ENCODE assay signal across 21 cellular contexts in the genomic region with DNA sequence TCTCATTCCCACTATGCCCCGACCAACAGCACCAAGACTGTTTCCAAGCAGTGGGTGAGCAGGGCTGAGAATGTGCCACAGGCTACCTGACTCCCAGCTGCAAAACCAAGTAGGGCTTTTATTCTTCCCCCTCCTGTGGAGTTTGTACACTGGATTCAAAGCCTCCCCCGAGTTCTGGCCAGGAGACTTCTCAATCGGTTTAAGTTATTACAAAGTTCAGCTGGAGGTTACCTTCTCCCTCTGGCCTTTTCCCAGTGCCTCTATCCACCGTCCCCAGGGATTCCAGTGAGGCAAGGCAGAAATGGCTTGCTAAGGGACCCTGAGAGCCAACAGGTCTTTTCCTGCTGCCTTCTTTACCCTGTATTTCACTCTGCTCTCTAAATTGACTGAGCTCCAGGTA.
DNase-seq lines count a peak whose midpoint lies in the region; ATAC-seq and TF ChIP-seq lines count a peak whose summit lies in the region.
"Had no signal": no experiment of that assay in that cellular context is flagged by ENCODE, and none has a peak within 500 bp of the region (broad histone marks: within the 10 kb centered on the region; RNA-seq: fewer than 3 reads in every experiment).

No MANE protein-coding gene starts in this region.

- no peak overlapping the region for H3K9ac ChIP-seq in trophoblast cell (ENCODE audit: low read length)
- H3K9ac ChIP-seq: KMS-11 had no signal

- peak overlapping the region; percentile 43 for H4K8ac ChIP-seq in trophoblast cell (ENCODE audit: low read depth, low read length)

- H3K23ac ChIP-seq in trophoblast cell (ENCODE audit: low read length), result no peak overlapping the region

- peaks cover 6% of the 10 kb centered on the region for H3K79me1 ChIP-seq in trophoblast cell (ENCODE audit: low read length)

- no peaks in the 10 kb centered on the region for H3K79me2 ChIP-seq in trophoblast cell (ENCODE audit: control insufficient read depth, insufficient read depth, low read length, poor library complexity)

- no CpG with 5 or more reads among the region's 4 CpGs for WGBS in trophoblast cell (ENCODE audit: extremely low coverage, insufficient coverage, insufficient read length)

- DNase-seq in DMS 273 (lab: John Stamatoyannopoulos, UW; ENCODE audit: unreplicated experiment) (peak; percentile 77), DMS 273 treated with DMSO at 0.1 percent for 48 hours (lab: John Stamatoyannopoulos, UW) (no peak), NCI-H2171 treated with DMSO at 0.1 percent for 48 hours (lab: John Stamatoyannopoulos, UW) (peak; percentile 75), WERI-Rb-1 (peak; percentile 77), trophoblast cell (no peak), ureter (ENCODE audit: low spot score) (no peak), activated gamma-delta T cell treated with Interleukin-2 at 50 U/mL for 16 hours (no peak)
- DNase-seq: AML-193, DMS79 treated with DMSO at 0.1 percent for 48 hours, GOT3, HCEC 1CT, IMR-90, NCI-H146, NCI-H2029 treated with DMSO at 0.1 percent for 48 hours, NCI-H510A, NCI-H748 treated with DMSO at 0.1 percent for 48 hours, Peyer's patch had no signal

- no peak overlapping the region for H2AFZ ChIP-seq in trophoblast cell (ENCODE audit: insufficient read depth, low read length, poor library complexity)

- no peak overlapping the region for H3K4me2 ChIP-seq in trophoblast cell (ENCODE audit: low read length)
- H3K4me2 ChIP-seq: KMS-11 had no signal

- H3K27me3 ChIP-seq in WERI-Rb-1 (ENCODE audit: insufficient read depth, low read depth, severe bottlenecking) (no peaks in the 10 kb centered on the region), trophoblast cell (ENCODE audit: insufficient read depth, low read length) (no peaks in the 10 kb centered on the region)
- H3K27me3 ChIP-seq: Peyer's patch, SJSA1 had no signal

- H4K91ac ChIP-seq in trophoblast cell (ENCODE audit: low read depth, low read length), result peak overlapping the region; percentile 65

- peak overlapping the region; percentile 4 for H3K4me3 ChIP-seq in WERI-Rb-1 (ENCODE audit: low read depth, low read length)
- H3K4me3 ChIP-seq in trophoblast cell (ENCODE audit: low read depth, low read length), result no peak overlapping the region
- H3K4me3 ChIP-seq: Peyer's patch, SJSA1 had no signal

- peaks cover 8 to 9% of the 10 kb centered on the region in 2 experiments for H3K4me1 ChIP-seq in trophoblast cell (ENCODE audit: control insufficient read depth in 1 of 2, insufficient read depth in 2 of 2, low read length in 2 of 2)
- H3K4me1 ChIP-seq: Peyer's patch, SJSA1 had no signal

- H3K14ac ChIP-seq in trophoblast cell (ENCODE audit: low read length), result no peak overlapping the region

- peak overlapping the region; percentile 59 for H2BK12ac ChIP-seq in trophoblast cell (ENCODE audit: low read length)

- H4K12ac ChIP-seq in trophoblast cell (ENCODE audit: low read depth, low read length), result no peak overlapping the region

- no peak for TF ChIP-seq CTCF in WERI-Rb-1 (IDR thresholded peaks at IDR 0.05; ENCODE audit: low read depth, low read length)

- no peaks in the 10 kb centered on the region for H3K9me3 ChIP-seq in WERI-Rb-1 (ENCODE audit: severe bottlenecking)
- no peaks in the 10 kb centered on the region for H3K9me3 ChIP-seq in trophoblast cell (ENCODE audit: insufficient read depth, low read depth, low read length)
- H3K9me3 ChIP-seq: Peyer's patch, SJSA1 had no signal

- no peak overlapping the region for H2AK5ac ChIP-seq in trophoblast cell (ENCODE audit: low read length)

- H2BK120ac ChIP-seq in trophoblast cell (ENCODE audit: insufficient read depth, low read length, poor library complexity), result peak overlapping the region; percentile 54

- H3K4ac ChIP-seq in trophoblast cell (ENCODE audit: low read depth, low read length), result peak overlapping the region; percentile 22

- H2BK5ac ChIP-seq in trophoblast cell (ENCODE audit: low read depth, low read length, poor library complexity), result peak overlapping the region; percentile 32

- H3K27ac ChIP-seq in WERI-Rb-1, result peak overlapping the region; percentile 79
- peak overlapping the region; percentile 43 for H3K27ac ChIP-seq in trophoblast cell (ENCODE audit: low read depth, low read length)
- H3K27ac ChIP-seq: 22Rv1, KMS-11, Peyer's patch, SJSA1 had no signal

- peak overlapping the region; percentile 18 for H3K18ac ChIP-seq in trophoblast cell (ENCODE audit: low read length)

- no peak for ATAC-seq in GM21390 (IDR thresholded peaks at IDR 0.05; ENCODE audit: unreplicated experiment)

- H3K36me3 ChIP-seq in WERI-Rb-1, result no peaks in the 10 kb centered on the region
- no peaks in the 10 kb centered on the region for H3K36me3 ChIP-seq in trophoblast cell (ENCODE audit: control insufficient read depth in 1 of 2, insufficient read depth in 2 of 2, low read length in 2 of 2)
- H3K36me3 ChIP-seq: Peyer's patch, SJSA1 had no signal

Comparison
In these comparisons a context has a peak if more than half of its experiments do, and no peak if none do; other contexts are left out.
1. DNase-seq: peak in DMS 273 (single experiment), NCI-H2171 treated with DMSO at 0.1 percent for 48 hours (single experiment) and WERI-Rb-1 (single experiment); none in DMS 273 treated with DMSO at 0.1 percent for 48 hours (single experiment), trophoblast cell (0 of 2), ureter (single experiment) and activated gamma-delta T cell treated with Interleukin-2 at 50 U/mL for 16 hours (single experiment).